In genomic region chr9:89310486-89311345, GRCh38 we compare ENCODE assay signal across 8 cellular contexts. TPM values are rescaled to one million over a fixed set of nuclear protein-coding genes. Genes with fewer than 3 reads are reported as not detected.
DNase-seq lines count a peak whose midpoint lies in the region; ATAC-seq and TF ChIP-seq lines count a peak whose summit lies in the region.

Gene CKS2, plus strand, starts transcription at chr9:89311195. Its CDS starts 98 bp downstream, at chr9:89311293.

- H3K9me3 ChIP-seq in DND-41 (ENCODE audit: insufficient read depth, low read length, severe bottlenecking) (no peaks in the 10 kb centered on the region), GM23248 (ENCODE audit: low read depth) (no peaks in the 10 kb centered on the region), esophagus squamous epithelium (no peaks in the 10 kb centered on the region)

- peak within 1 kb of the TSS; percentile 92 for H3K4me3 Mint-ChIP-seq in activated T-helper 1 cell treated with anti-CD3 and anti-CD28 coated beads, Interleukin-12 subunit alpha, Interleukin-12 subunit beta, Interleukin-2, Interleukin-4 antibody, amounts not matched to agents 30 ng/mL and 10 ng/mL and 1 ng/mL, durations not matched to agents 14 hours and 24 hours and 36 hours

- H3K9ac ChIP-seq in DND-41 (ENCODE audit: low read depth, low read length), result peak within 1 kb of the TSS; percentile 89
- peak within 1 kb of the TSS; percentile 98 for H3K9ac ChIP-seq in GM23248

- peak; percentile 85 for ATAC-seq in DND-41 (ENCODE audit: insufficient read depth, low read depth)

- peak within 1 kb of the TSS; percentile 72 to 96 for H3K4me3 ChIP-seq in DND-41 (ENCODE audit: low read depth in 1 of 2, low read length in 2 of 2)
- peak within 1 kb of the TSS; percentile 88 for H3K4me3 ChIP-seq in GM23248
- peak within 1 kb of the TSS; percentile 65 to 97 (median 86) for H3K4me3 ChIP-seq in esophagus squamous epithelium

- H3K27me3 ChIP-seq in DND-41 (ENCODE audit: insufficient read depth, low read length, poor library complexity), result no peaks in the 10 kb centered on the region
- H3K27me3 ChIP-seq in GM23248 (replicated peaks; ENCODE audit: insufficient read depth), result no peaks in the 10 kb centered on the region
- no peaks in the 10 kb centered on the region for H3K27me3 ChIP-seq in esophagus squamous epithelium

- H3K36me3 ChIP-seq in DND-41 (ENCODE audit: insufficient read depth, low read length), result peaks cover 43% of the 10 kb centered on the region
- H3K36me3 ChIP-seq in GM23248 (ENCODE audit: low read depth), result no peaks in the 10 kb centered on the region
- peaks cover 0 to 11% (median 0%) of the 10 kb centered on the region in 3 donors for H3K36me3 ChIP-seq in esophagus squamous epithelium

- H2AFZ ChIP-seq in DND-41 (ENCODE audit: low read depth, low read length), result peak within 1 kb of the TSS; percentile 46
- H2AFZ ChIP-seq in GM23248, result peak within 1 kb of the TSS; percentile 82

- peaks cover 15% of the 10 kb centered on the region for H3F3A ChIP-seq in GM23248 (ENCODE audit: insufficient read depth)

- peak in 3 of 4 donors; percentile 92 to 97 (median 96) for TF ChIP-seq POLR2A in esophagus squamous epithelium (IDR thresholded peaks at IDR 0.05)

- H3K36me3 Mint-ChIP-seq in activated T-helper 1 cell treated with anti-CD3 and anti-CD28 coated beads, Interleukin-12 subunit alpha, Interleukin-12 subunit beta, Interleukin-2, Interleukin-4 antibody, amounts not matched to agents 30 ng/mL and 10 ng/mL and 1 ng/mL, durations not matched to agents 14 hours and 24 hours and 36 hours (ENCODE audit: low read depth), result peaks cover 32% of the 10 kb centered on the region

- DNase-seq in DND-41 (peak; percentile 100), GM23248 (peak; percentile 100), Kasumi-1 (lab: John Stamatoyannopoulos, UW) (peak; percentile 99 to 100), RPMI7951 (ENCODE audit: low read depth) (peak; percentile 99), esophagus squamous epithelium (lab: John Stamatoyannopoulos, UW) (peak; percentile 98), myocyte (ENCODE audit: low read depth) (peak; percentile 100)
- DNase-seq in activated T-helper 1 cell treated with anti-CD3 and anti-CD28 coated beads, Interleukin-12 subunit alpha, Interleukin-12 subunit beta, Interleukin-2, Interleukin-4 antibody, amounts not matched to agents 30 ng/mL and 10 ng/mL and 1 ng/mL, durations not matched to agents 14 hours and 24 hours and 36 hours (ENCODE audit: low spot score), result peak; percentile 100
- peak; percentile 99 to 100 for DNase-seq in stimulated activated CD8-positive, alpha-beta memory T cell treated with anti-CD3 and anti-CD28 coated beads, Interleukin-7, amount 100 ng/mL, for 48 hours (ENCODE audit: extremely low read depth in 1 of 2, low read depth in 1 of 2)

- WGBS in GM23248 (ENCODE audit: low coverage in 1 of 2, low lambda C conversion rate in 2 of 2, missing lambda C conversion rate in 2 of 2), 2 experiments, result 1% methylated on average over 66 to 84 of the region's 85 CpGs
- 0% methylated on average over 46 to 49 of the region's 85 CpGs for WGBS in esophagus squamous epithelium, 2 donors

- H3K79me2 ChIP-seq in DND-41 (ENCODE audit: insufficient read depth, low read length), result peaks cover 59% of the 10 kb centered on the region
- H3K79me2 ChIP-seq in GM23248 (ENCODE audit: insufficient read depth), result peaks cover 60% of the 10 kb centered on the region

- H4K20me1 ChIP-seq in DND-41 (ENCODE audit: insufficient read depth, low read length), result peaks cover 38% of the 10 kb centered on the region
- no peaks in the 10 kb centered on the region for H4K20me1 ChIP-seq in GM23248 (ENCODE audit: insufficient read depth)

- intact Hi-C loops in activated T-helper 1 cell treated with anti-CD3 and anti-CD28 coated beads, Interleukin-12 subunit alpha, Interleukin-12 subunit beta, Interleukin-2, Interleukin-4 antibody, amounts not matched to agents 30 ng/mL and 10 ng/mL and 1 ng/mL, durations not matched to agents 14 hours and 24 hours and 36 hours (cut with micrococcal nuclease), result loop anchor here (1.0 to 10.0 kb wide), 6 partner anchors 8 to 1006 kb away; partner anchors contain the start of genes GADD45G, SECISBP2 and SPIN1
- intact Hi-C loops in esophagus squamous epithelium (cut with DNase I), result no loop called here

- H3K27ac ChIP-seq in DND-41 (ENCODE audit: low read length) (peak within 1 kb of the TSS; percentile 95), GM23248 (peak within 1 kb of the TSS; percentile 97), esophagus squamous epithelium (peak within 1 kb of the TSS; percentile 96 to 100 (median 99))

- peaks cover 31% of the 10 kb centered on the region for H3K4me1 Mint-ChIP-seq in activated T-helper 1 cell treated with anti-CD3 and anti-CD28 coated beads, Interleukin-12 subunit alpha, Interleukin-12 subunit beta, Interleukin-2, Interleukin-4 antibody, amounts not matched to agents 30 ng/mL and 10 ng/mL and 1 ng/mL, durations not matched to agents 14 hours and 24 hours and 36 hours (ENCODE audit: low read depth)

- H3K4me2 ChIP-seq in DND-41 (ENCODE audit: insufficient read depth, low read length), result peak within 1 kb of the TSS; percentile 70
- H3K4me2 ChIP-seq in GM23248 (ENCODE audit: unreplicated experiment), result peak within 1 kb of the TSS; percentile 96

- H3K9me3 Mint-ChIP-seq in activated T-helper 1 cell treated with anti-CD3 and anti-CD28 coated beads, Interleukin-12 subunit alpha, Interleukin-12 subunit beta, Interleukin-2, Interleukin-4 antibody, amounts not matched to agents 30 ng/mL and 10 ng/mL and 1 ng/mL, durations not matched to agents 14 hours and 24 hours and 36 hours, result no peaks in the 10 kb centered on the region

- no peaks in the 10 kb centered on the region for H3K9me2 ChIP-seq in GM23248 (ENCODE audit: insufficient read depth)

- in situ Hi-C loops in GM23248 (cut with MboI), result no loop called here

- no peak for TF ChIP-seq CTCF in DND-41 (IDR thresholded peaks at IDR 0.05; ENCODE audit: borderline replicate concordance, extremely low read depth, low read length, poor library complexity, severe bottlenecking)
- TF ChIP-seq CTCF in esophagus squamous epithelium (IDR thresholded peaks at IDR 0.05), result peak in 1 of 6 experiments; percentile 43

- peaks cover 2% of the 10 kb centered on the region for H3K27me3 Mint-ChIP-seq in activated T-helper 1 cell treated with anti-CD3 and anti-CD28 coated beads, Interleukin-12 subunit alpha, Interleukin-12 subunit beta, Interleukin-2, Interleukin-4 antibody, amounts not matched to agents 30 ng/mL and 10 ng/mL and 1 ng/mL, durations not matched to agents 14 hours and 24 hours and 36 hours (ENCODE audit: insufficient read depth)

- H3K4me1 ChIP-seq in DND-41 (ENCODE audit: insufficient read depth, low read length) (peaks cover 42% of the 10 kb centered on the region), GM23248 (ENCODE audit: insufficient read depth) (peaks cover 35% of the 10 kb centered on the region), esophagus squamous epithelium (peaks cover 0 to 46% (median 13%) of the 10 kb centered on the region in 3 donors)

- peak within 1 kb of the TSS; percentile 98 for H3K27ac Mint-ChIP-seq in activated T-helper 1 cell treated with anti-CD3 and anti-CD28 coated beads, Interleukin-12 subunit alpha, Interleukin-12 subunit beta, Interleukin-2, Interleukin-4 antibody, amounts not matched to agents 30 ng/mL and 10 ng/mL and 1 ng/mL, durations not matched to agents 14 hours and 24 hours and 36 hours

RNA-seq across cellular contexts. Expression of gene CKS2, which starts in this region (rescaled TPM):
- 44.0 and 94.6 TPM in 2 replicates for total RNA-seq in GM23248 (2014; rRNA removed; shearing (Covaris generic))
- polyA plus RNA-seq in GM23248 (2016; fragmentation: Nextera tagmentation; extraction: Ambion mirVana), result 146 and 152 TPM in 2 replicates
- total RNA-seq in RPMI7951 (2014; rRNA removed; shearing (Covaris generic)), result 934 and 1,193 TPM in 2 replicates
- total RNA-seq in activated T-helper 1 cell treated with anti-CD3 and anti-CD28 coated beads, Interleukin-12 subunit alpha, Interleukin-12 subunit beta, Interleukin-2, Interleukin-4 antibody, amounts not matched to agents 30 ng/mL and 10 ng/mL and 1 ng/mL, durations not matched to agents 14 hours and 24 hours and 36 hours, result 148 and 162 TPM in 2 replicates
- total RNA-seq in esophagus squamous epithelium (10 to 100 TPM; 17.9 to 93.5 (median 57.6) TPM), myocyte (18.6 and 25.5 TPM in 2 replicates)
- polyA plus RNA-seq in myocyte (2012), result 21.1 TPM

Comparison
In these comparisons a context has a peak if more than half of its experiments do, and no peak if none do; other contexts are left out.
1. Peak in every context shown above with its lines: DNase-seq, ATAC-seq, H3K4me3 ChIP-seq and H3K27ac ChIP-seq.